Comparison of ENCODE assay signal across 35 cellular contexts in the genomic region with DNA sequence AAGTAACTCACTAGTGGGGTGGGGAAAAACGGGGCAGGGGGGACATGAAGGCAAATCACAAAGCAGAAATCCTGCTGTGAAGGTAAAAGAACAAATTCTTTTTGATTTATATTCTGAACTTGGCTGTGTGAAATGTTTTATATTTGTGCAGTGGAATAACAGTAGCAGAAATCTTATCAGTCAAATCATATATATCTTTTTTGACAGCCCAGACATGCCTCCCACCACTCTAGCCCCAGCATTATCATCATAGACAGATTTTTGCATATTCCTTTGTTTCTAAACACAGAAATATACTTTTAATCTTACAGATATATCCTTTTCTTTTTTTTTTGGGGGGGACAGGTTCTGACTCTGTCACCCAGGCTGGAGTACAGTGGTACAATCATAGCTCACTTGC.
"Had no signal": no experiment of that assay in that cellular context is flagged by ENCODE, and none has a peak within 500 bp of the region (broad histone marks: within the 10 kb centered on the region; RNA-seq: fewer than 3 reads in every experiment).

No MANE protein-coding gene starts in this region.

- H3K4me3 Mint-ChIP-seq: activated B cell treated with CpG ODN at 0.5 μM for 24 hours; activated CD8-positive, alpha-beta T cell treated with anti-CD3 and anti-CD28 coated beads for 36 hours; activated naive CD8-positive, alpha-beta T cell treated with anti-CD3 and anti-CD28 coated beads, Interleukin-2, amount 10 ng/mL, durations not matched to agents 7 days and 5 days; activated T-cell treated with anti-CD3 and anti-CD28 coated beads, Interleukin-2, amount 50 U/mL, for 4 hours; activated T-helper 17 cell treated with anti-CD3 and anti-CD28 coated beads, Interleukin-2, amount 50 U/mL, for 72 hours; dendritic cell treated with granulocyte-macrophage colony-stimulating factor and Interleukin-4, amounts not matched to agents 40 ng/mL and 50 ng/mL, for 4 days; endodermal cell; T-helper 17 cell; T-helper 2 cell treated with Interferon-gamma antibody and Interleukin-4, amounts not matched to agents 5 μg/mL and 100 μg/mL, for 36 hours had no signal

- H3K36me3 ChIP-seq: cardiac muscle cell, WERI-Rb-1 had no signal

- H3K27me3 Mint-ChIP-seq: activated B cell treated with CpG ODN at 0.5 μM for 24 hours; activated CD8-positive, alpha-beta T cell treated with anti-CD3 and anti-CD28 coated beads for 36 hours; activated naive CD8-positive, alpha-beta T cell treated with anti-CD3 and anti-CD28 coated beads, Interleukin-2, amount 10 ng/mL, durations not matched to agents 7 days and 5 days; activated T-helper 17 cell treated with anti-CD3 and anti-CD28 coated beads, Interleukin-2, amount 50 U/mL, for 72 hours; dendritic cell treated with granulocyte-macrophage colony-stimulating factor and Interleukin-4, amounts not matched to agents 40 ng/mL and 50 ng/mL, for 4 days; T-helper 17 cell had no signal

- H3K9me3 ChIP-seq: esophagus muscularis mucosa, gastrocnemius medialis, heart left ventricle had no signal

- H3K27ac ChIP-seq: cardiac muscle cell, coronary artery, dorsolateral prefrontal cortex, esophagus muscularis mucosa, foreskin keratinocyte, gastrocnemius medialis, heart left ventricle, WERI-Rb-1 had no signal

- H3K27me3 ChIP-seq: cardiac muscle cell, dorsolateral prefrontal cortex, esophagus muscularis mucosa, foreskin keratinocyte, gastrocnemius medialis, heart left ventricle had no signal

- H3K4me1 ChIP-seq: foreskin keratinocyte had no signal

- H3K4me3 ChIP-seq: cardiac muscle cell, coronary artery, dorsolateral prefrontal cortex, esophagus muscularis mucosa, gastrocnemius medialis, heart left ventricle had no signal

- H3K9me3 Mint-ChIP-seq: activated B cell treated with CpG ODN at 0.5 μM for 24 hours; activated CD8-positive, alpha-beta T cell treated with anti-CD3 and anti-CD28 coated beads for 36 hours; activated naive CD8-positive, alpha-beta T cell treated with anti-CD3 and anti-CD28 coated beads, Interleukin-2, amount 10 ng/mL, durations not matched to agents 7 days and 5 days; activated T-cell treated with anti-CD3 and anti-CD28 coated beads, Interleukin-2, amount 50 U/mL, for 4 hours; activated T-helper 17 cell treated with anti-CD3 and anti-CD28 coated beads, Interleukin-2, amount 50 U/mL, for 72 hours; dendritic cell treated with granulocyte-macrophage colony-stimulating factor and Interleukin-4, amounts not matched to agents 40 ng/mL and 50 ng/mL, for 4 days; endodermal cell; T-helper 2 cell treated with Interferon-gamma antibody and Interleukin-4, amounts not matched to agents 5 μg/mL and 100 μg/mL, for 36 hours had no signal

- H3K27ac Mint-ChIP-seq: activated B cell treated with CpG ODN at 0.5 μM for 24 hours; activated CD8-positive, alpha-beta T cell treated with anti-CD3 and anti-CD28 coated beads for 36 hours; activated naive CD8-positive, alpha-beta T cell treated with anti-CD3 and anti-CD28 coated beads, Interleukin-2, amount 10 ng/mL, durations not matched to agents 7 days and 5 days; activated T-helper 17 cell treated with anti-CD3 and anti-CD28 coated beads, Interleukin-2, amount 50 U/mL, for 72 hours; dendritic cell treated with granulocyte-macrophage colony-stimulating factor and Interleukin-4, amounts not matched to agents 40 ng/mL and 50 ng/mL, for 4 days; endodermal cell; T-helper 17 cell; T-helper 2 cell treated with Interferon-gamma antibody and Interleukin-4, amounts not matched to agents 5 μg/mL and 100 μg/mL, for 36 hours had no signal

- DNase-seq: activated B cell treated with CpG ODN at 0.5 μM for 24 hours; activated CD4-positive, alpha-beta T cell treated with anti-CD3 and anti-CD28 coated beads for 48 hours; activated CD4-positive, alpha-beta T cell treated with anti-CD3 and anti-CD28 coated beads, Interleukin-2, amount 50 U/mL, for 1 hour; activated CD4-positive, alpha-beta T cell treated with anti-CD3 and anti-CD28 coated beads, Interleukin-2, amount 50 U/mL, for 48 hours; activated CD8-positive, alpha-beta memory T cell treated with anti-CD3 and anti-CD28 coated beads for 24 hours; activated CD8-positive, alpha-beta T cell treated with anti-CD3 and anti-CD28 coated beads for 36 hours; activated effector memory CD4-positive, alpha-beta T cell treated with Interleukin-2 at 50 U/mL for 16 hours; activated gamma-delta T cell treated with Interleukin-2 at 50 U/mL for 16 hours; activated naive CD4-positive, alpha-beta T cell treated with anti-CD3 and anti-CD28 coated beads, Interleukin-2, amount 50 U/mL, for 16 hours; activated naive CD4-positive, alpha-beta T cell treated with Interleukin-2 at 50 U/mL for 16 hours; activated naive CD8-positive, alpha-beta T cell treated with anti-CD3 and anti-CD28 coated beads, Interleukin-2, amount 10 ng/mL, durations not matched to agents 7 days and 5 days; activated T-cell treated with anti-CD3 and anti-CD28 coated beads, Interleukin-2, amount 50 U/mL, for 4 hours; amniotic stem cell; anterior cingulate cortex; central memory CD4-positive, alpha-beta T cell; dorsolateral prefrontal cortex; effector memory CD4-positive, alpha-beta T cell; endodermal cell; erythroblast; foreskin keratinocyte; gastrocnemius medialis; glutamatergic neuron; heart left ventricle; T-helper 1 cell; T-helper 17 cell; T1000; WERI-Rb-1 had no signal

- H3K4me1 Mint-ChIP-seq: activated B cell treated with CpG ODN at 0.5 μM for 24 hours had no signal

- FAIRE-seq: astrocyte had no signal

- ATAC-seq: activated CD4-positive, CD25-positive, alpha-beta regulatory T cell treated with anti-CD3 and anti-CD28 coated beads, Interleukin-2, amount 50 U/mL, for 24 hours; activated CD8-positive, alpha-beta T cell treated with anti-CD3 and anti-CD28 coated beads for 36 hours; activated T-cell treated with anti-CD3 and anti-CD28 coated beads, Interleukin-2, amount 50 U/mL, for 4 hours; activated T-helper 17 cell treated with anti-CD3 and anti-CD28 coated beads, Interleukin-2, amount 50 U/mL, for 72 hours; foreskin keratinocyte; gastrocnemius medialis; heart left ventricle; T-helper 17 cell had no signal
